8 cellular contexts compared by ENCODE assay signal in the genomic region with DNA sequence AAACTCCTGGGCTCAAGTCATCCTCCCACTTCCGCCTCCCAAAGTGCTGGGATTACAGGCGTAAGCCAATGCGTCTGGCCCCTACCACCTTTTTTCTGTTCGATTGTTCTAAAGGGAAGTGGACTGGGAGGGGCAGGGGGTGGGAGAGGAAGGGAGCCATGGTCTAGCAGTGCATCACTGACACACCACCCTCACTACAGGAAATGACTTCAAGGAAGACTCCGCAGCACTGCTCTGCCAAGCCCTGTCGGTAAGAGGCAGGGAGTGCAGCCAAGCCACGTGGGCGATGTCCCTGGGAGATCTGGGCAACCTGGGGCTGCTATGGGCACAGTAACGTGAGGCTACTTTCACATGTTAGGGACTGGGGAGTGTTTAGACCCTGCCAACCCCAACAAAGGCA. TPM values are rescaled to one million over a fixed set of nuclear protein-coding genes. Genes with fewer than 3 reads are reported as not detected.
A peak's percentile ranks its signal among the peaks of the same experiment; 100 is the strongest.
DNase-seq lines count a peak whose midpoint lies in the region; ATAC-seq, FAIRE-seq and TF ChIP-seq lines count a peak whose summit lies in the region.

No MANE protein-coding gene starts in this region.

- TF ChIP-seq POLR2A in GM18505 (IDR thresholded peaks at IDR 0.05; ENCODE audit: borderline replicate concordance, extremely low read depth, insufficient read depth, insufficient read length) = no peak

- peak; percentile 87 for ATAC-seq in RWPE2 (ENCODE audit: low read depth)
- no peak for ATAC-seq in GM18505 (IDR thresholded peaks at IDR 0.05; ENCODE audit: unreplicated experiment)

- no peaks in the 10 kb centered on the region for H3K9me3 Mint-ChIP-seq in activated naive CD4-positive, alpha-beta T cell treated with anti-CD3 and anti-CD28 coated beads for 36 hours
- no peaks in the 10 kb centered on the region for H3K9me3 Mint-ChIP-seq in immature natural killer cell

- peak; percentile 36 for DNase-seq in EL
- no peak for DNase-seq in RWPE2 (ENCODE audit: low spot score)
- peak; percentile 86 for DNase-seq in activated naive CD4-positive, alpha-beta T cell treated with anti-CD3 and anti-CD28 coated beads for 36 hours
- peak; percentile 8 to 15 (median 12) for DNase-seq in immature natural killer cell
- DNase-seq in stimulated activated CD8-positive, alpha-beta memory T cell treated with anti-CD3 and anti-CD28 coated beads, Interleukin-12 subunit alpha, Interleukin-12 subunit beta, amount 100 ng/mL, for 24 hours (ENCODE audit: extremely low read depth) = peak; percentile 25
- no peak for DNase-seq in GM19239 (ENCODE audit: insufficient read length, low spot score)
- DNase-seq in epidermal melanocyte (ENCODE audit: insufficient read length, low spot score) = no peak

- H3K4me3 Mint-ChIP-seq in activated naive CD4-positive, alpha-beta T cell treated with anti-CD3 and anti-CD28 coated beads for 36 hours = peak overlapping the region; percentile 32
- H3K4me3 Mint-ChIP-seq in immature natural killer cell = no peak overlapping the region

- no peak overlapping the region for H3K27ac ChIP-seq in RWPE2 (ENCODE audit: poor library complexity, severe bottlenecking)

- no peaks in the 10 kb centered on the region for H3K36me3 Mint-ChIP-seq in activated naive CD4-positive, alpha-beta T cell treated with anti-CD3 and anti-CD28 coated beads for 36 hours (ENCODE audit: low read depth)
- H3K36me3 Mint-ChIP-seq in immature natural killer cell = no peaks in the 10 kb centered on the region

- H3K4me3 ChIP-seq in RWPE2 (ENCODE audit: severe bottlenecking) = no peak overlapping the region

- no peak for FAIRE-seq in GM19239 (lab: Jason Lieb, UNC)

- no peaks in the 10 kb centered on the region for H3K36me3 ChIP-seq in RWPE2 (ENCODE audit: low read depth)

- intact Hi-C loops in activated naive CD4-positive, alpha-beta T cell treated with anti-CD3 and anti-CD28 coated beads for 36 hours (cut with micrococcal nuclease) = loop anchor here (1.0 kb wide), 1 partner anchor 31 kb away; no protein-coding TSS in a partner anchor

- H3K9me3 ChIP-seq in RWPE2 (ENCODE audit: severe bottlenecking) = no peaks in the 10 kb centered on the region

- CTCF ChIA-PET in activated naive CD4-positive, alpha-beta T cell treated with anti-CD3 and anti-CD28 coated beads for 36 hours (lab: Charles Lee) = interaction anchor here (1.3 kb wide), 1 partner anchor 29 kb away, joined by 3 read pairs; no protein-coding TSS in a partner anchor

- no peaks in the 10 kb centered on the region for H3K27me3 Mint-ChIP-seq in activated naive CD4-positive, alpha-beta T cell treated with anti-CD3 and anti-CD28 coated beads for 36 hours (ENCODE audit: low read depth)
- H3K27me3 Mint-ChIP-seq in immature natural killer cell (ENCODE audit: low read depth in 3 of 3) = peaks cover 0 to 17% (median 12%) of the 10 kb centered on the region in 3 donors

- H3K27ac Mint-ChIP-seq in activated naive CD4-positive, alpha-beta T cell treated with anti-CD3 and anti-CD28 coated beads for 36 hours = peak overlapping the region; percentile 72
- no peak overlapping the region for H3K27ac Mint-ChIP-seq in immature natural killer cell

- peaks cover 8% of the 10 kb centered on the region for H3K4me1 Mint-ChIP-seq in activated naive CD4-positive, alpha-beta T cell treated with anti-CD3 and anti-CD28 coated beads for 36 hours (ENCODE audit: low read depth)
- peaks cover 3 to 5% of the 10 kb centered on the region in 2 donors for H3K4me1 Mint-ChIP-seq in immature natural killer cell

- peaks cover 9% of the 10 kb centered on the region for H3K27me3 ChIP-seq in RWPE2 (ENCODE audit: insufficient read depth, poor library complexity, severe bottlenecking)

- no peak for TF ChIP-seq CTCF in RWPE2 (IDR thresholded peaks at IDR 0.05; ENCODE audit: poor library complexity, severe bottlenecking)

- H3K4me1 ChIP-seq in RWPE2 (ENCODE audit: insufficient read depth, poor library complexity, severe bottlenecking) = no peaks in the 10 kb centered on the region

RNA-seq across cellular contexts. Expression of a gene that starts 18.0 kb away (rescaled TPM):
- not detected for total RNA-seq in activated naive CD4-positive, alpha-beta T cell treated with anti-CD3 and anti-CD28 coated beads for 36 hours
- polyA plus RNA-seq in immature natural killer cell = not detected

RNA-seq across cellular contexts. Expression of a gene that starts 31.5 kb away (rescaled TPM):
- total RNA-seq in activated naive CD4-positive, alpha-beta T cell treated with anti-CD3 and anti-CD28 coated beads for 36 hours = 10 to 100 TPM; 17.0 to 19.8 TPM
- polyA plus RNA-seq in immature natural killer cell = 10 to 100 TPM; 14.1 to 19.8 (median 17.8) TPM

Comparison
In these comparisons a context has a peak if more than half of its experiments do, and no peak if none do; other contexts are left out.
1. DNase-seq: peak in EL (single experiment), activated naive CD4-positive, alpha-beta T cell treated with anti-CD3 and anti-CD28 coated beads for 36 hours (single experiment), immature natural killer cell (3 of 3) and stimulated activated CD8-positive, alpha-beta memory T cell treated with anti-CD3 and anti-CD28 coated beads, Interleukin-12 subunit alpha, Interleukin-12 subunit beta, amount 100 ng/mL, for 24 hours (single experiment); none in RWPE2 (single experiment), GM19239 (single experiment) and epidermal melanocyte (single experiment).